16 cellular contexts compared by ENCODE assay signal in the genomic region with DNA sequence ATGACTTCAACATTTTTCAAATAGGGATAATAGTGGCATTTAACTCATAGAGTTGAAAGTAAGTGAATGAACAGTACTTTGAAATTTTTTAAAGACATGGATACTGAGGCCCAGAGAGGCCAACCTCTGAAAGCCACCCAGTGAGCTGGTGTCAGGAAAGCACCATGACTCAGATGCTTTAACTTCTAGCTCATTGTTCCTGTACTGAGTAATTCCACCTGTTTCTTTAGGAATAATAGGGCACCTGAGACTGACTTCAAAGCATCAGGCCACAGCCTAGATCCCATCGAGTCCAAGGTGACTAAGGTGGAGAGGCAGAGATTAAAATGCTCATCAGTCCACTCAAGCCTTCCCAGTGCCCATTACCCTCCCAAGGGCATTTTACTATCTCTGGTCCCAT.
A peak's percentile ranks its signal among the peaks of the same experiment; 100 is the strongest.
DNase-seq lines count a peak whose midpoint lies in the region; ATAC-seq, FAIRE-seq and TF ChIP-seq lines count a peak whose summit lies in the region.
"Had no signal": no experiment of that assay in that cellular context is flagged by ENCODE, and none has a peak within 500 bp of the region (broad histone marks: within the 10 kb centered on the region; RNA-seq: fewer than 3 reads in every experiment).

No MANE protein-coding gene starts in this region.

- DNase-seq in DMS53 (lab: John Stamatoyannopoulos, UW), result peak; percentile 84
- DNase-seq in DMS53 treated with DMSO at 0.1 percent for 48 hours (lab: John Stamatoyannopoulos, UW; ENCODE audit: unreplicated experiment), result peak; percentile 66
- DNase-seq in RWPE2 (ENCODE audit: low spot score), result no peak
- peak; percentile 4 for DNase-seq in kidney epithelial cell (ENCODE audit: low read depth)
- DNase-seq in GM13976 (ENCODE audit: low spot score), result no peak
- no peak for DNase-seq in activated T-cell treated with anti-CD3 and anti-CD28 coated beads, Interleukin-2, amount 50 U/mL, for 24 hours
- no peak for DNase-seq in HTR-8/SVneo (ENCODE audit: insufficient read length, low spot score)
- DNase-seq: BE2C; CD4-positive, alpha-beta memory T cell; GF-D8; GM23248 had no signal

- no peaks in the 10 kb centered on the region for H3K27me3 Mint-ChIP-seq in activated T-cell treated with anti-CD3 and anti-CD28 coated beads, Interleukin-2, amount 50 U/mL, for 24 hours
- H3K27me3 Mint-ChIP-seq: CD4-positive, alpha-beta memory T cell; IgD-negative memory B cell had no signal

- in situ Hi-C loops in GM13976 (cut with MboI; ENCODE audit: low sequenced_read_pairs, unreplicated experiment), result no loop called here

- no peak overlapping the region for H3K4me3 Mint-ChIP-seq in activated T-cell treated with anti-CD3 and anti-CD28 coated beads, Interleukin-2, amount 50 U/mL, for 24 hours
- H3K4me3 Mint-ChIP-seq: CD4-positive, alpha-beta memory T cell; IgD-negative memory B cell had no signal

- 71 to 86% methylated on average over 1 of the region's 1 CpG for WGBS in gastroesophageal sphincter (ENCODE audit: low coverage in 1 of 2), 2 donors

- H3K9me3 Mint-ChIP-seq in activated T-cell treated with anti-CD3 and anti-CD28 coated beads, Interleukin-2, amount 50 U/mL, for 24 hours, result peaks cover 25% of the 10 kb centered on the region

- TF ChIP-seq CTCF in RWPE2 (IDR thresholded peaks at IDR 0.05; ENCODE audit: poor library complexity, severe bottlenecking), result no peak
- TF ChIP-seq CTCF in kidney epithelial cell (IDR thresholded peaks at IDR 0.05; ENCODE audit: insufficient read depth, low read length, poor library complexity, severe bottlenecking), result no peak
- TF ChIP-seq CTCF in GM13976 (IDR thresholded peaks at IDR 0.05; ENCODE audit: borderline replicate concordance, control extremely low read depth, extremely low read depth, insufficient read depth, missing control alignments), result no peak
- TF ChIP-seq CTCF in gastroesophageal sphincter (IDR thresholded peaks at IDR 0.05), result no peak

- no peak for TF ChIP-seq POLR2A in gastroesophageal sphincter (IDR thresholded peaks at IDR 0.05)

- H3K4me1 Mint-ChIP-seq in activated T-cell treated with anti-CD3 and anti-CD28 coated beads, Interleukin-2, amount 50 U/mL, for 24 hours (ENCODE audit: low read depth), result no peaks in the 10 kb centered on the region
- H3K4me1 Mint-ChIP-seq: CD4-positive, alpha-beta memory T cell; IgD-negative memory B cell had no signal

- no peaks in the 10 kb centered on the region for H3K4me1 ChIP-seq in RWPE2 (ENCODE audit: insufficient read depth, poor library complexity, severe bottlenecking)
- no peaks in the 10 kb centered on the region for H3K4me1 ChIP-seq in gastroesophageal sphincter
- H3K4me1 ChIP-seq: A549, BE2C had no signal

- H3K27me3 ChIP-seq in RWPE2 (ENCODE audit: insufficient read depth, poor library complexity, severe bottlenecking) (no peaks in the 10 kb centered on the region), kidney epithelial cell (ENCODE audit: control insufficient read depth, insufficient read depth, low read length) (no peaks in the 10 kb centered on the region), gastroesophageal sphincter (no peaks in the 10 kb centered on the region)
- H3K27me3 ChIP-seq: BE2C had no signal

- H3K27ac ChIP-seq in RWPE2 (ENCODE audit: poor library complexity, severe bottlenecking) (no peak overlapping the region), gastroesophageal sphincter (no peak overlapping the region)
- H3K27ac ChIP-seq: A549, C4-2B, GM23248 had no signal

- no peak for FAIRE-seq in HTR-8/SVneo (lab: Jason Lieb, UNC)
- FAIRE-seq: A549, H54 had no signal

- H3K36me3 Mint-ChIP-seq in activated T-cell treated with anti-CD3 and anti-CD28 coated beads, Interleukin-2, amount 50 U/mL, for 24 hours (ENCODE audit: low read depth), result no peaks in the 10 kb centered on the region
- H3K36me3 Mint-ChIP-seq: CD4-positive, alpha-beta memory T cell had no signal

- no peak for TF ChIP-seq EP300 in gastroesophageal sphincter (IDR thresholded peaks at IDR 0.05)

- H3K36me3 ChIP-seq in RWPE2 (ENCODE audit: low read depth) (no peaks in the 10 kb centered on the region), kidney epithelial cell (ENCODE audit: control insufficient read depth, insufficient read depth, low read length) (no peaks in the 10 kb centered on the region), gastroesophageal sphincter (no peaks in the 10 kb centered on the region)
- H3K36me3 ChIP-seq: BE2C had no signal

- no peak overlapping the region for H3K4me3 ChIP-seq in RWPE2 (ENCODE audit: severe bottlenecking)
- no peak overlapping the region for H3K4me3 ChIP-seq in kidney epithelial cell (ENCODE audit: low read depth, low read length)
- H3K4me3 ChIP-seq in gastroesophageal sphincter, result no peak overlapping the region
- H3K4me3 ChIP-seq: A549, GM23248 had no signal

- ATAC-seq in RWPE2 (ENCODE audit: low read depth) (0 out of 3 replicates have a peak, but pooled peaks have one; percentile 23), gastroesophageal sphincter (no peak)
- ATAC-seq: A549 had no signal

- no peaks in the 10 kb centered on the region for H3K9me3 ChIP-seq in RWPE2 (ENCODE audit: severe bottlenecking)
- no peaks in the 10 kb centered on the region for H3K9me3 ChIP-seq in gastroesophageal sphincter
- H3K9me3 ChIP-seq: A549, BE2C had no signal

- H3K27ac Mint-ChIP-seq in activated T-cell treated with anti-CD3 and anti-CD28 coated beads, Interleukin-2, amount 50 U/mL, for 24 hours, result no peak overlapping the region
- H3K27ac Mint-ChIP-seq: CD4-positive, alpha-beta memory T cell; IgD-negative memory B cell had no signal

Comparison
In these comparisons a context has a peak if more than half of its experiments do, and no peak if none do; other contexts are left out.
1. DNase-seq: peak in DMS53 (single experiment), DMS53 treated with DMSO at 0.1 percent for 48 hours (single experiment) and kidney epithelial cell (single experiment); none in RWPE2 (single experiment), GM13976 (single experiment), activated T-cell treated with anti-CD3 and anti-CD28 coated beads, Interleukin-2, amount 50 U/mL, for 24 hours (single experiment) and HTR-8/SVneo (single experiment).